In the genomic region with DNA sequence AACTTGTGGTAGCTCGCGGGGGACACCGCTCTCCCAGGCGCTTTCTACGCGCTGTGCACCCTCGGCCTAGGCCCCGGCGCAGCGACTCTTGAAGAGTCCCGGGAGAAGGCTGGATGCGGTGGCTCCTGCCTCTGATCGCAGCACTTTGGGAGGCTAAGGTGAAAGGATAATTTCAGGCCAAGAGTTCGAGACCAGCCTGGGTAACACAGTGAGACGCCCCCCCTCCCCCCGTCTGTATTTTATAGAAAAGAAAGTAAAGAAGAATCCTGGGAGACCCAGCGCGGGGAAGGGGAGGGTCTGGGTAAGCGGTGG, we compare ENCODE assay signal across 8 cellular contexts. TPM values are rescaled to one million over a fixed set of nuclear protein-coding genes. Genes with fewer than 3 reads are reported as not detected.
A peak's percentile ranks its signal among the peaks of the same experiment; 100 is the strongest.
DNase-seq lines count a peak whose midpoint lies in the region; ATAC-seq, FAIRE-seq and TF ChIP-seq lines count a peak whose summit lies in the region.

No MANE protein-coding gene starts in this region.

- no peaks in the 10 kb centered on the region for H3K79me1 ChIP-seq in H1 (ENCODE audit: low read depth, low read length)

- H3K36me3 ChIP-seq in BE2C (no peaks in the 10 kb centered on the region), H1 (ENCODE audit: control insufficient read depth in 2 of 4, insufficient read depth in 4 of 4, low read length in 3 of 4) (no peaks in the 10 kb centered on the region; a peak in 2 of 8 replicates)

- H3K27ac Mint-ChIP-seq in nephron progenitor cell = no peak overlapping the region

- H3K36me3 Mint-ChIP-seq in nephron progenitor cell (ENCODE audit: low read depth) = no peaks in the 10 kb centered on the region

- 0 out of 2 replicates have a peak, but pooled peaks cover 2% of the 10 kb centered on the region for H3K9me3 ChIP-seq in BE2C
- no peaks in the 10 kb centered on the region for H3K9me3 ChIP-seq in H1 (ENCODE audit: insufficient read depth in 2 of 2, low read depth in 1 of 2, low read length in 1 of 2)

- H3K4me3 ChIP-seq in BE2C (ENCODE audit: low read depth, low read length) (peak overlapping the region; percentile 60), H1 (ENCODE audit: extremely low read depth in 1 of 4, insufficient read depth in 2 of 4, low read depth in 3 of 4, low read length in 4 of 4) (peak overlapping the region; percentile 76 to 93 (median 80))

- no peak overlapping the region for H3K9ac ChIP-seq in H1 (replicated peaks in 1 of 4; ENCODE audit: extremely low read depth in 1 of 4, low read depth in 3 of 4, low read length in 3 of 4)

- no peak overlapping the region for H3K56ac ChIP-seq in H1 (replicated peaks; ENCODE audit: insufficient read length, low read depth, low read length)

- H4K91ac ChIP-seq in H1 (replicated peaks; ENCODE audit: insufficient read length, low read length) = no peak overlapping the region

- FAIRE-seq in H1 (lab: Jason Lieb, UNC) = no peak

- H4K8ac ChIP-seq in H1 (ENCODE audit: extremely low read depth, insufficient read depth, low read length) = peak overlapping the region; percentile 93

- H3K27me3 ChIP-seq in BE2C (peaks cover 6% of the 10 kb centered on the region; the same call in 1 of the 2 replicates), H1 (replicated peaks in 1 of 4; ENCODE audit: control insufficient read depth in 3 of 4, extremely low read depth in 1 of 4, insufficient read depth in 3 of 4, low read length in 3 of 4) (peaks cover 9 to 28% (median 24%) of the 10 kb centered on the region in 4 experiments; a peak in 6 of 7 replicates)

- H2BK120ac ChIP-seq in H1 (replicated peaks; ENCODE audit: low read depth, low read length) = no peak overlapping the region

- no peaks in the 10 kb centered on the region for H4K20me1 ChIP-seq in H1 (replicated peaks in 1 of 2; ENCODE audit: control insufficient read depth in 1 of 2, insufficient read depth in 2 of 2, low read length in 2 of 2)

- no peak for TF ChIP-seq CTCF in BE2C (IDR thresholded peaks at IDR 0.05; ENCODE audit: low read depth, low read length)
- TF ChIP-seq CTCF in H1 (IDR thresholded peaks at IDR 0.05; ENCODE audit: control extremely low read depth in 1 of 3, insufficient read depth in 1 of 3, low read depth in 1 of 3, low read length in 3 of 3) = no peak
- no peak for TF ChIP-seq CTCF in nephron progenitor cell (IDR thresholded peaks at IDR 0.05)

- TF ChIP-seq POLR2A in H1 (IDR thresholded peaks at IDR 0.05; ENCODE audit: control extremely low read depth in 1 of 2, low read depth in 2 of 2, low read length in 2 of 2) = no peak

- peaks cover 14% of the 10 kb centered on the region for H3K4me1 Mint-ChIP-seq in nephron progenitor cell

- no peak for TF ChIP-seq EP300 in H1 (IDR thresholded peaks at IDR 0.05; ENCODE audit: borderline replicate concordance in 1 of 2, low read depth in 2 of 2, low read length in 2 of 2)

- H2BK20ac ChIP-seq in H1 (ENCODE audit: low read length) = no peak overlapping the region

- WGBS in H1 (ENCODE audit: extremely low coverage in 1 of 2, insufficient coverage in 1 of 2, insufficient read length in 1 of 2, insufficient replicate concordance in 2 of 2, low coverage in 1 of 2, low lambda C conversion rate in 2 of 2, missing lambda C conversion rate in 1 of 2), 2 experiments = 7% methylated on average over 19 of the region's 19 CpGs; no CpG with 5 or more reads in 1 of the 2 experiments

- DNase-seq in BE2C (no peak), NCI-H69 (lab: John Stamatoyannopoulos, UW) (peak; percentile 65), H1 (ENCODE audit: low read depth in 1 of 2, low spot score in 2 of 2) (no peak), nephron progenitor cell (no peak), DMS114 treated with DMSO at 0.1 percent for 48 hours (lab: John Stamatoyannopoulos, UW; ENCODE audit: unreplicated experiment) (no peak), kidney tubule cell (ENCODE audit: low spot score) (no peak), NCI-H2029 treated with DMSO at 0.1 percent for 48 hours (lab: John Stamatoyannopoulos, UW) (no peak)

- no peaks in the 10 kb centered on the region for H3K9me3 Mint-ChIP-seq in nephron progenitor cell

- H3K23ac ChIP-seq in H1 (ENCODE audit: insufficient read length) = no peak overlapping the region

- H3K4me3 Mint-ChIP-seq in nephron progenitor cell = peak overlapping the region; percentile 75

- H2BK15ac ChIP-seq in H1 (ENCODE audit: low read length) = no peak overlapping the region

- peaks cover 6% of the 10 kb centered on the region for H3K23me2 ChIP-seq in H1 (ENCODE audit: low read depth, low read length)

- H3K4ac ChIP-seq in H1 (replicated peaks; ENCODE audit: insufficient read length, low read depth, low read length) = no peak overlapping the region

- no peaks in the 10 kb centered on the region for H3K4me1 ChIP-seq in BE2C
- peaks cover 0 to 8% (median 4%) of the 10 kb centered on the region in 4 experiments; a peak in 6 of 7 replicates for H3K4me1 ChIP-seq in H1 (replicated peaks in 1 of 4; ENCODE audit: control insufficient read depth in 3 of 4, insufficient read depth in 4 of 4, low read length in 3 of 4)

- no peaks in the 10 kb centered on the region for H3K79me2 ChIP-seq in H1 (ENCODE audit: control insufficient read depth in 1 of 2, insufficient read depth in 2 of 2, low read length in 2 of 2)

- no peak overlapping the region for H4K5ac ChIP-seq in H1 (ENCODE audit: insufficient read length, low read depth, low read length)

- H2AK5ac ChIP-seq in H1 (ENCODE audit: low read depth, low read length) = no peak overlapping the region

- H3K4me2 ChIP-seq in H1 (ENCODE audit: insufficient read depth in 1 of 2, low read depth in 2 of 2, low read length in 2 of 2) = peak overlapping the region; percentile 65 to 98

- H3K14ac ChIP-seq in H1 (ENCODE audit: insufficient read length) = no peak overlapping the region

- H2AFZ ChIP-seq in H1 (ENCODE audit: low read length) = no peak overlapping the region; the same call in 1 of the 2 replicates

- no peak for TF ChIP-seq RAD21 in H1 (IDR thresholded peaks at IDR 0.05 in 1 of 2, conservative IDR thresholded peaks at IDR 0.05 in 1 of 2; ENCODE audit: low read depth in 2 of 2, low read length in 2 of 2)

- CTCF ChIA-PET in H1 (lab: Charles Lee; ENCODE audit: partially characterized antibody) = no interaction called here

- H3K27me3 Mint-ChIP-seq in nephron progenitor cell (ENCODE audit: low read depth, poor library complexity) = peaks cover 81% of the 10 kb centered on the region

- H3K27ac ChIP-seq in H1 (ENCODE audit: low read depth, low read length) = no peak overlapping the region

- H2BK5ac ChIP-seq in H1 (ENCODE audit: low read depth, low read length) = no peak overlapping the region

- no peak overlapping the region for H3K18ac ChIP-seq in H1 (ENCODE audit: extremely low read depth, low read length)

- ATAC-seq in GM21390 (IDR thresholded peaks at IDR 0.05; ENCODE audit: unreplicated experiment) = no peak

- H2BK12ac ChIP-seq in H1 (ENCODE audit: low read depth, low read length) = no peak overlapping the region

- POLR2A ChIA-PET in H1 (lab: Charles Lee; ENCODE audit: partially characterized antibody) = interaction anchor here (1.1 kb wide), 2 partner anchors 98 to 131 kb away, joined by 3 to 4 read pairs; no protein-coding TSS in a partner anchor

TF ChIP-seq in H1, 55 proteins besides CTCF, POLR2A, EP300 and RAD21:
- no peak for TF ChIP-seq EGR1 (IDR thresholded peaks at IDR 0.05; ENCODE audit: borderline replicate concordance, low read depth, low read length)
- peak; percentile 11; the same call in 1 of the 2 replicates for TF ChIP-seq TBP (IDR thresholded peaks at IDR 0.05; ENCODE audit: low read depth, low read length)
- 0 out of 2 replicates have a peak, but pooled peaks have one; percentile 29 for TF ChIP-seq KDM1A (IDR thresholded peaks at IDR 0.05; ENCODE audit: borderline replicate concordance, low read length)
- TF ChIP-seq RXRA (IDR thresholded peaks at IDR 0.05; ENCODE audit: insufficient read depth, low read depth, low read length) = no peak

RNA-seq across cellular contexts. Expression of gene PLLP, which starts 0.4 kb away (rescaled TPM):
- 11.6 TPM for polyA plus RNA-seq in BE2C (2012; ENCODE audit: insufficient read depth, insufficient read length, low read depth)
- total RNA-seq in H1 (2021; fragmentation: NEBNext Ultra II Directional; extraction: Animal tissue kit (Norgen Biotek cat#: 25700)) = 2.3 and 2.9 TPM in 2 replicates
- 9.7 and 10.6 TPM in 2 replicates for polyA plus RNA-seq in H1 (2011; rRNA removed)
- polyA plus RNA-seq in H1 (2011; cell fraction: cytosol; rRNA removed) = 6.6 TPM
- 4.5 TPM for polyA plus RNA-seq in H1 (2011; cell fraction: nucleus; rRNA removed)
- polyA plus RNA-seq in H1 (2012, experiment 1 of 2) = 2.7 to 4.6 TPM (median 3.7 TPM) in 4 replicates
- 5.6 TPM for polyA plus RNA-seq in H1 (2012, experiment 2 of 2)
- polyA plus RNA-seq in H1 (2013, experiment 1 of 2) = 4.5 TPM
- polyA plus RNA-seq in H1 (2013, experiment 2 of 2) = 5.9 TPM
- polyA minus RNA-seq in H1 (2011; rRNA and poly(A)+ RNA removed) = 3.9 and 4.3 TPM in 2 replicates
- polyA minus RNA-seq in H1 (2011; cell fraction: cytosol; rRNA and poly(A)+ RNA removed) = 4.3 TPM
- polyA minus RNA-seq in H1 (2011; cell fraction: nucleus; rRNA and poly(A)+ RNA removed) = 2.7 TPM

RNA-seq across cellular contexts. Expression of gene ARL2BP, which starts 39.8 kb away (rescaled TPM):
- polyA plus RNA-seq in BE2C (2012; ENCODE audit: insufficient read depth, insufficient read length, low read depth) = 44.5 TPM
- 13.6 and 13.7 TPM in 2 replicates for total RNA-seq in H1 (2021; fragmentation: NEBNext Ultra II Directional; extraction: Animal tissue kit (Norgen Biotek cat#: 25700))
- 13.3 and 18.3 TPM in 2 replicates for polyA plus RNA-seq in H1 (2011; rRNA removed)
- polyA plus RNA-seq in H1 (2011; cell fraction: cytosol; rRNA removed) = 12.6 TPM
- 5.5 TPM for polyA plus RNA-seq in H1 (2011; cell fraction: nucleus; rRNA removed)
- 8.6 to 11.7 TPM (median 10.3 TPM) in 4 replicates for polyA plus RNA-seq in H1 (2012, experiment 1 of 2)
- 3.9 TPM for polyA plus RNA-seq in H1 (2012, experiment 2 of 2)
- polyA plus RNA-seq in H1 (2013, experiment 1 of 2) = 11.1 TPM
- polyA plus RNA-seq in H1 (2013, experiment 2 of 2) = 11.9 TPM
- 9.9 TPM in 2 replicates for polyA minus RNA-seq in H1 (2011; rRNA and poly(A)+ RNA removed)
- 10.2 TPM for polyA minus RNA-seq in H1 (2011; cell fraction: cytosol; rRNA and poly(A)+ RNA removed)
- polyA minus RNA-seq in H1 (2011; cell fraction: nucleus; rRNA and poly(A)+ RNA removed) = 6.4 TPM
